In the genomic region with DNA sequence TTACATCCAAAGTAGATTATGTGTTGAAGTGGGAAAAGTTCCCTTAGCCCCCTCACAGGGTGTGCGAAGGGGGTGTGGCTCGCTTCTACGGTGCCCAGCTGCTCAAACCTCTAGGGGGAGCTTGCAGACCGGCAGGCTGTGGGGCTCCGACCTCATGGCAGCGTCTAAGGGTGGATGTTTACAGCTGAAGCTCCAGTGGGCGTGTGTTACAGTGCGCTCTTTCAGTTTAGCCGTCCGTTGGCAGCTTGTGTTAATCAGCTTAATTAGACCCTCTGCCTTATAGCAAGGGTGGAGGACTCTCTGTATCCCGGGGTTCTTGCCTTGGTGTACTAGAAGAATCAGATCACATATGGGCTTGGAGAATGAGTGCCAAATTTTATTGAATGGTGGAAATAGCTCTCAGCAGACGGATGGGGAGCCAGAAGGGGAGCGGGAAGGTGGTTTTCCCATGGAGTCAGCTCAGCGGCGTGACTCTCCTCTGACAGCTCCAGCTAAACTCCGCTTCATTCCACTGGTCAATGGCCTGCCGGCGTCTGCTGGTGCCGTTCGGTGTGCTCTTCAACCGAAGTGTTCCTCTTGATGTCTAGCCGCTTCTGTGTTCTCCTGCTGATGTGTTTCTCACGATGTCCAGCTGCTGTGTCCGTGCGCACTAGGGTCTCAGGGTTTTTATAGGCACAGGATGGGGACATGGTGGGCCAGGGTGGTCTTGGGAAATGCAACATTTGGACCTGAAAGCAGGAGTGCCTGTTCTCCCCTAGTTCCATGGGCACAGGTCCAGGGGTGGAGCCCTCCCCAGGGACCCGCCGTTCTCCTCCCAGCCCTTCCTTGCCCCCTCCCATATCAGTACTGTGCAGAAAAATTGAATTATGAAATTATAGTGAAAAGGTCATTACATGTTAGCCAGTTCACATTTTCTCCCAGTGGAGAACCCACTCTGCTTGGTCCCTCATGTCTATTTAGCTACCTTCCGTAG, we compare ENCODE assay signal across 9 cellular contexts. TPM values are rescaled to one million over a fixed set of nuclear protein-coding genes. Genes with fewer than 3 reads are reported as not detected.
DNase-seq lines count a peak whose midpoint lies in the region; ATAC-seq and TF ChIP-seq lines count a peak whose summit lies in the region.
"Had no signal": no experiment of that assay in that cellular context is flagged by ENCODE, and none has a peak within 500 bp of the region (broad histone marks: within the 10 kb centered on the region; RNA-seq: fewer than 3 reads in every experiment).

No MANE protein-coding gene starts in this region.

- no peaks in the 10 kb centered on the region for H3K9me3 ChIP-seq in HUES6 (ENCODE audit: control insufficient read depth, insufficient read depth, low read depth, low read length)
- no peaks in the 10 kb centered on the region for H3K9me3 ChIP-seq in SJCRH30 (replicated peaks)
- H3K9me3 ChIP-seq in mammary epithelial cell (replicated peaks; ENCODE audit: insufficient read depth, low read length) = no peaks in the 10 kb centered on the region
- H3K9me3 ChIP-seq in gastrocnemius medialis = no peaks in the 10 kb centered on the region

- WGBS in mammary epithelial cell (ENCODE audit: low coverage, missing lambda C conversion rate) = 36% methylated on average over 26 of the region's 28 CpGs

- no peak for TF ChIP-seq POLR2A in gastrocnemius medialis (IDR thresholded peaks at IDR 0.05)

- H3K9ac ChIP-seq in HUES6 (ENCODE audit: low read length) = no peak overlapping the region
- no peak overlapping the region for H3K9ac ChIP-seq in mammary epithelial cell (ENCODE audit: insufficient read depth, low read length)

- no peaks in the 10 kb centered on the region for H3K36me3 Mint-ChIP-seq in stimulated activated naive B cell treated with anti-CD40 and anti-IgM and Interleukin-4, amounts not matched to agents 10 μg/mL and 1 μg/mL and 100 μg/mL, for 72 hours

- H4K20me1 ChIP-seq in mammary epithelial cell (ENCODE audit: insufficient read depth, low read length) = no peaks in the 10 kb centered on the region

- intact Hi-C loops in mammary epithelial cell (cut with micrococcal nuclease) (loop anchor here (1.0 kb wide), 1 partner anchor 327 kb away; no protein-coding TSS in a partner anchor), gastrocnemius medialis (cut with DNase I; ENCODE audit: low total_unique reads) (loop anchor here (5.0 kb wide), 1 partner anchor 123 kb away; no protein-coding TSS in a partner anchor)

- dilution Hi-C loops in mammary epithelial cell (cut with HindIII; ENCODE audit: low sequenced_read_pairs) = no loop called here

- H3K4me1 Mint-ChIP-seq in stimulated activated naive B cell treated with anti-CD40 and anti-IgM and Interleukin-4, amounts not matched to agents 10 μg/mL and 1 μg/mL and 100 μg/mL, for 72 hours = peaks cover 12 to 32% of the 10 kb centered on the region in 2 donors

- H3K27me3 ChIP-seq in HUES6 (ENCODE audit: control insufficient read depth, insufficient read depth, low read length) (peaks cover under 1% of the 10 kb centered on the region; the same call in 1 of the 2 replicates), SJCRH30 (no peaks in the 10 kb centered on the region), mammary epithelial cell (ENCODE audit: insufficient read depth, low read length) (no peaks in the 10 kb centered on the region), gastrocnemius medialis (peaks cover 0 to 4% (median 0%) of the 10 kb centered on the region in 3 donors)

- peak overlapping the region; percentile 83 for H3K4me2 ChIP-seq in mammary epithelial cell (ENCODE audit: insufficient read depth, low read depth, low read length)

- H3K9me3 Mint-ChIP-seq in stimulated activated naive B cell treated with anti-CD40 and anti-IgM and Interleukin-4, amounts not matched to agents 10 μg/mL and 1 μg/mL and 100 μg/mL, for 72 hours = no peaks in the 10 kb centered on the region

- H3K4me3 ChIP-seq in HUES6 (ENCODE audit: low read depth, low read length) (peak overlapping the region; percentile 38), SJCRH30 (peak overlapping the region; percentile 29), mammary epithelial cell (replicated peaks in 1 of 3; ENCODE audit: insufficient read depth in 1 of 3, low read depth in 2 of 3, low read length in 3 of 3) (peak overlapping the region; percentile 30 to 65 (median 50)), gastrocnemius medialis (no peak overlapping the region)

- H3K79me2 ChIP-seq in mammary epithelial cell (ENCODE audit: insufficient read depth, low read length) = no peaks in the 10 kb centered on the region

- no peak overlapping the region for H3K27ac ChIP-seq in HUES6 (ENCODE audit: low read depth, low read length)
- no peak overlapping the region for H3K27ac ChIP-seq in SJCRH30
- no peak overlapping the region for H3K27ac ChIP-seq in mammary epithelial cell (ENCODE audit: insufficient read depth, low read depth, low read length)
- no peak overlapping the region for H3K27ac ChIP-seq in gastrocnemius medialis

- H3K36me3 ChIP-seq in HUES6 (ENCODE audit: control insufficient read depth, insufficient read depth, low read length) (no peaks in the 10 kb centered on the region), SJCRH30 (no peaks in the 10 kb centered on the region), mammary epithelial cell (ENCODE audit: insufficient read depth, low read length) (no peaks in the 10 kb centered on the region), gastrocnemius medialis (no peaks in the 10 kb centered on the region)

- peak overlapping the region; percentile 49 to 63 for H3K4me3 Mint-ChIP-seq in stimulated activated naive B cell treated with anti-CD40 and anti-IgM and Interleukin-4, amounts not matched to agents 10 μg/mL and 1 μg/mL and 100 μg/mL, for 72 hours

- CTCF ChIA-PET in mammary epithelial cell (lab: Charles Lee; ENCODE audit: low non-redundant PET) = interaction anchor here (0.6 to 0.7 kb wide), 5 partner anchors 11 to 275 kb away, joined by 3 to 5 read pairs (median 4); no protein-coding TSS in a partner anchor

- peak; percentile 56 for DNase-seq in GM03348 (ENCODE audit: low spot score)
- peak; percentile 72 to 73 for DNase-seq in SJCRH30
- peak; percentile 47 for DNase-seq in mammary epithelial cell
- no peak for DNase-seq in left lobe of liver (ENCODE audit: low spot score)
- DNase-seq in stimulated activated naive B cell treated with anti-CD40 and anti-IgM and Interleukin-4, amounts not matched to agents 10 μg/mL and 1 μg/mL and 100 μg/mL, for 72 hours = peak; percentile 36
- DNase-seq in gastrocnemius medialis = no peak

- H2AFZ ChIP-seq in mammary epithelial cell (ENCODE audit: low read depth, low read length) = peak overlapping the region; percentile 98

- ATAC-seq in GM21576 (IDR thresholded peaks at IDR 0.05; ENCODE audit: unreplicated experiment) (peak; percentile 64), left lobe of liver (peak; percentile 77), gastrocnemius medialis (no peak)
- ATAC-seq in stimulated activated naive B cell treated with anti-CD40 and anti-IgM and Interleukin-4, amounts not matched to agents 10 μg/mL and 1 μg/mL and 100 μg/mL, for 72 hours (replicated peaks) = peak; percentile 77 to 79

- in situ Hi-C loops in mammary epithelial cell (cut with MboI; ENCODE audit: low sequenced_read_pairs in 2 of 2) = loop anchor here (5.0 to 25.0 kb wide), 2 partner anchors 128 to 332 kb away; a partner anchor contains a TSS
- in situ Hi-C loops in gastrocnemius medialis (cut with MboI; ENCODE audit: low sequenced_read_pairs in 4 of 4) = loop anchor here in 3 of 4 donors (5.0 to 25.0 kb wide), 2 partner anchors 128 to 518 kb away; no protein-coding TSS in a partner anchor

- TF ChIP-seq CTCF in mammary epithelial cell (conservative IDR thresholded peaks at IDR 0.05 in 1 of 2, IDR thresholded peaks at IDR 0.05 in 1 of 2; ENCODE audit: extremely low read depth in 1 of 2, insufficient read depth in 1 of 2, low read depth in 1 of 2, low read length in 2 of 2) (peak; percentile 81 to 85), gastrocnemius medialis (IDR thresholded peaks at IDR 0.05 in 4 of 5, conservative IDR thresholded peaks at IDR 0.05 in 1 of 5) (peak in 1 of 5 experiments; percentile 35)

- peak overlapping the region; percentile 20 for H3K27ac Mint-ChIP-seq in stimulated activated naive B cell treated with anti-CD40 and anti-IgM and Interleukin-4, amounts not matched to agents 10 μg/mL and 1 μg/mL and 100 μg/mL, for 72 hours

- BruUV-seq in mammary epithelial cell (replicated peaks; lab: Mats Ljungman, UMichigan) = no TSS peak

- peaks cover 38 to 49% of the 10 kb centered on the region in 2 donors for H3K27me3 Mint-ChIP-seq in stimulated activated naive B cell treated with anti-CD40 and anti-IgM and Interleukin-4, amounts not matched to agents 10 μg/mL and 1 μg/mL and 100 μg/mL, for 72 hours

- peaks cover 5% of the 10 kb centered on the region; the same call in 1 of the 2 replicates for H3K4me1 ChIP-seq in HUES6 (ENCODE audit: control insufficient read depth, insufficient read depth, low read length)
- no peaks in the 10 kb centered on the region for H3K4me1 ChIP-seq in SJCRH30
- peaks cover 8% of the 10 kb centered on the region for H3K4me1 ChIP-seq in mammary epithelial cell (ENCODE audit: insufficient read depth, low read length)
- H3K4me1 ChIP-seq in gastrocnemius medialis = no peaks in the 10 kb centered on the region

RNA-seq across cellular contexts. Expression of a gene that starts 28.6 kb away (rescaled TPM):
- not detected in 2 replicates for total RNA-seq in SJCRH30 (2014; rRNA removed; shearing (Covaris generic))
- total RNA-seq in mammary epithelial cell (not detected), left lobe of liver (not detected), gastrocnemius medialis (not detected)
- not detected for polyA plus RNA-seq in mammary epithelial cell
- not detected for polyA minus RNA-seq in mammary epithelial cell
- polyA plus RNA-seq: esophagus had no signal

RNA-seq across cellular contexts. Expression of a gene that starts 43.1 kb away (rescaled TPM):
- not detected in 2 replicates for total RNA-seq in SJCRH30 (2014; rRNA removed; shearing (Covaris generic))
- not detected for total RNA-seq in mammary epithelial cell
- not detected for polyA plus RNA-seq in mammary epithelial cell
- polyA minus RNA-seq in mammary epithelial cell = not detected
- total RNA-seq in left lobe of liver = not detected
- not detected for total RNA-seq in gastrocnemius medialis
- polyA plus RNA-seq: esophagus had no signal

RNA-seq across cellular contexts. Expression of a gene that starts 45.5 kb away (rescaled TPM):
- total RNA-seq in SJCRH30 (2014; rRNA removed; shearing (Covaris generic)) = 34.7 and 38.1 TPM in 2 replicates
- total RNA-seq in mammary epithelial cell = 10 to 100 TPM; 24.7 to 35.2 TPM
- polyA plus RNA-seq in mammary epithelial cell = 22.1 TPM
- 20.2 TPM for polyA minus RNA-seq in mammary epithelial cell
- total RNA-seq in left lobe of liver = 3.4 TPM
- 1 to 10 TPM; 1.6 to 2.5 (median 2.1) TPM for total RNA-seq in gastrocnemius medialis

RNA-seq across cellular contexts. Expression of a gene that starts 46.9 kb away (rescaled TPM):
- not detected in 2 replicates for total RNA-seq in SJCRH30 (2014; rRNA removed; shearing (Covaris generic))
- total RNA-seq in mammary epithelial cell = under 1 TPM in 1 of 2 donors, not detected in 1; 0.17 TPM
- not detected for polyA plus RNA-seq in mammary epithelial cell
- 9.7 TPM for polyA minus RNA-seq in mammary epithelial cell
- not detected for total RNA-seq in left lobe of liver
- not detected for total RNA-seq in gastrocnemius medialis
- polyA plus RNA-seq: esophagus had no signal

RNA-seq across cellular contexts. Expression of a gene that starts 56.9 kb away (rescaled TPM):
- not detected in 2 replicates for total RNA-seq in SJCRH30 (2014; rRNA removed; shearing (Covaris generic))
- total RNA-seq in mammary epithelial cell = under 1 TPM in 1 of 2 donors, not detected in 1; 0.17 TPM
- polyA plus RNA-seq in mammary epithelial cell = not detected
- polyA minus RNA-seq in mammary epithelial cell = not detected
- not detected for total RNA-seq in left lobe of liver
- not detected for total RNA-seq in gastrocnemius medialis
- polyA plus RNA-seq: esophagus had no signal

Comparison
In these comparisons a context has a peak if more than half of its experiments do, and no peak if none do; other contexts are left out.
1. DNase-seq: peak in GM03348 (single experiment), SJCRH30 (2 of 2), mammary epithelial cell (single experiment) and stimulated activated naive B cell treated with anti-CD40 and anti-IgM and Interleukin-4, amounts not matched to agents 10 μg/mL and 1 μg/mL and 100 μg/mL, for 72 hours (single experiment); none in left lobe of liver (single experiment) and gastrocnemius medialis (0 of 2).
2. ATAC-seq: peak in GM21576 (single experiment), left lobe of liver (single experiment) and stimulated activated naive B cell treated with anti-CD40 and anti-IgM and Interleukin-4, amounts not matched to agents 10 μg/mL and 1 μg/mL and 100 μg/mL, for 72 hours (2 of 2); none in gastrocnemius medialis (0 of 2).
3. H3K4me3 ChIP-seq: peak in HUES6 (single experiment), SJCRH30 (single experiment) and mammary epithelial cell (3 of 3); none in gastrocnemius medialis (0 of 4).